Comparison of ENCODE assay signal across 8 cellular contexts in the genomic region with DNA sequence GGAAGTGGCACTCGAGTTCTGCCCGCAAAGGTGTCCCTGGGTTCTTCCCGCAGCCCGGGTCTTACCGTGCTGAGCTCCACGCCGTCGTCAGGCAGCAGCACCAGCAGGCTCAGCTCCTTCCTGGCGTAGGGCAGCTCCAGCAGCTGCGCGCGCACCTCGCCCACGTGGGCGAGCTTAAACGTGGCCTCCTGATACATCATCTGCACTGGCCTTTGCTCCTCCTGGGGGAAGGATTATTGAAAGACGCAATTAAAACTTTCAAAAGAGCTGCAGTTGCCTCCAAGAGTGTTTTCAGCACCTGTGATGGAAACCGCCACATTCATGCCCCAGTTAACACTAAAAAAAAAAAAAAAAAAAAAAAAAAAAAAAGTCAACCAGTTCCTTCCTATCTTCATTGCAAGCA. TPM values are rescaled to one million over a fixed set of nuclear protein-coding genes. Genes with fewer than 3 reads are reported as not detected.
A peak's percentile ranks its signal among the peaks of the same experiment; 100 is the strongest.
DNase-seq lines count a peak whose midpoint lies in the region; ATAC-seq and TF ChIP-seq lines count a peak whose summit lies in the region.

No MANE protein-coding gene starts in this region.

- peak; percentile 70 for TF ChIP-seq POLR2A in transverse colon (IDR thresholded peaks at IDR 0.05)

- TF ChIP-seq EP300 in transverse colon (IDR thresholded peaks at IDR 0.05; ENCODE audit: low read depth) = no peak

- H3K27me3 ChIP-seq in transverse colon = no peaks in the 10 kb centered on the region
- H3K27me3 ChIP-seq in ascending aorta = no peaks in the 10 kb centered on the region
- H3K27me3 ChIP-seq in upper lobe of right lung = no peaks in the 10 kb centered on the region

- CTCF ChIA-PET in activated B cell treated with CpG ODN at 0.5 μM for 24 hours (lab: Charles Lee) = interaction anchor here (0.8 to 2.1 kb wide), 8 partner anchors 8 to 45 kb away, joined by 3 to 8 read pairs (median 4); no protein-coding TSS in a partner anchor

- H3K36me3 Mint-ChIP-seq in activated B cell treated with CpG ODN at 0.5 μM for 24 hours (ENCODE audit: low read depth) = peaks cover 86% of the 10 kb centered on the region

- peak overlapping the region; percentile 58 for H3K4me3 Mint-ChIP-seq in activated B cell treated with CpG ODN at 0.5 μM for 24 hours

- H3K36me3 ChIP-seq in transverse colon (peaks cover 0 to 11% (median 5%) of the 10 kb centered on the region in 4 donors), ascending aorta (peaks cover 28 to 47% of the 10 kb centered on the region in 2 donors), upper lobe of right lung (peaks cover 71% of the 10 kb centered on the region)

- no peak for TF ChIP-seq CTCF in activated B cell treated with CpG ODN at 0.5 μM for 24 hours (IDR thresholded peaks at IDR 0.05)
- no peak for TF ChIP-seq CTCF in transverse colon (IDR thresholded peaks at IDR 0.05)
- TF ChIP-seq CTCF in ascending aorta (IDR thresholded peaks at IDR 0.05) = no peak
- TF ChIP-seq CTCF in upper lobe of right lung (IDR thresholded peaks at IDR 0.05) = no peak

- in situ Hi-C loops in transverse colon (cut with MboI; ENCODE audit: low pct_ligation_motif_present in 1 of 4, low pct_unique_long_range_greater_than_20kb in 1 of 4, low sequenced_read_pairs in 3 of 4) = no loop called here

- H3K9me3 ChIP-seq in transverse colon (no peaks in the 10 kb centered on the region), ascending aorta (no peaks in the 10 kb centered on the region), upper lobe of right lung (no peaks in the 10 kb centered on the region)

- intact Hi-C loops in activated B cell treated with CpG ODN at 0.5 μM for 24 hours (cut with micrococcal nuclease) (loop anchor here (1.0 to 2.0 kb wide), 2 partner anchors 10 to 19 kb away; no protein-coding TSS in a partner anchor), transverse colon (cut with DNase I; ENCODE audit: low total_unique reads) (no loop called here), ascending aorta (cut with DNase I) (no loop called here), upper lobe of right lung (cut with DNase I) (no loop called here)

- H3K4me1 ChIP-seq in transverse colon (peaks cover 0 to 23% (median 2%) of the 10 kb centered on the region in 4 donors), ascending aorta (no peaks in the 10 kb centered on the region), upper lobe of right lung (no peaks in the 10 kb centered on the region)

- H3K9me3 Mint-ChIP-seq in activated B cell treated with CpG ODN at 0.5 μM for 24 hours = no peaks in the 10 kb centered on the region

- DNase-seq in activated gamma-delta T cell (lab: John Stamatoyannopoulos, UW) (peak; percentile 16), activated gamma-delta T cell treated with Interleukin-2 at 50 U/mL for 16 hours (no peak), activated B cell treated with CpG ODN at 0.5 μM for 24 hours (peak; percentile 58), transverse colon (peak; percentile 90), ascending aorta (ENCODE audit: low spot score in 2 of 2) (no peak), EL (no peak), upper lobe of right lung (no peak)

- H3K27ac ChIP-seq in transverse colon (peak overlapping the region; percentile 74 to 80 (median 77)), ascending aorta (no peak overlapping the region), upper lobe of right lung (no peak overlapping the region)

- H3K27ac Mint-ChIP-seq in activated B cell treated with CpG ODN at 0.5 μM for 24 hours = peak overlapping the region; percentile 87

- peak overlapping the region in 2 of 4 donors; percentile 23 to 28 for H3K4me3 ChIP-seq in transverse colon
- no peak overlapping the region for H3K4me3 ChIP-seq in ascending aorta
- H3K4me3 ChIP-seq in upper lobe of right lung = no peak overlapping the region

- WGBS in transverse colon (ENCODE audit: low coverage in 1 of 2), 2 donors = 54% methylated on average over 18 of the region's 18 CpGs; no CpG with 5 or more reads in 1 of the 2 donors

- peaks cover 71% of the 10 kb centered on the region for H3K4me1 Mint-ChIP-seq in activated B cell treated with CpG ODN at 0.5 μM for 24 hours

- H3K27me3 Mint-ChIP-seq in activated B cell treated with CpG ODN at 0.5 μM for 24 hours = no peaks in the 10 kb centered on the region

- POLR2A ChIA-PET in activated B cell treated with CpG ODN at 0.5 μM for 24 hours (lab: Charles Lee) = interaction anchor here (0.6 to 4.1 kb wide), 16 partner anchors 8 to 367 kb away, joined by 3 to 52 read pairs (median 6); partner anchors contain the start of gene SERPINB9

- ATAC-seq in activated B cell treated with CpG ODN at 0.5 μM for 24 hours (ENCODE audit: low read depth) (peak; percentile 84), esophagus mucosa (peak; percentile 53), upper lobe of right lung (no peak)

RNA-seq across cellular contexts. Expression of gene SERPINB9, which starts 11.3 kb away (rescaled TPM):
- total RNA-seq in activated B cell treated with CpG ODN at 0.5 μM for 24 hours (142 and 149 TPM in 2 replicates), esophagus mucosa (8.4 TPM), transverse colon (1 to 10 TPM; 1.4 to 8.7 (median 6.1) TPM), ascending aorta (6.5 TPM), upper lobe of right lung (12.4 TPM)

RNA-seq across cellular contexts. Expression of gene SERPINB1, which starts 50.1 kb away (rescaled TPM):
- 59.9 and 60.5 TPM in 2 replicates for total RNA-seq in activated B cell treated with CpG ODN at 0.5 μM for 24 hours
- total RNA-seq in esophagus mucosa = 576 TPM
- 100 to 1,000 TPM in 2 of 4 donors, 10 to 100 TPM in 2; 22.3 to 140 (median 88.4) TPM for total RNA-seq in transverse colon
- 14.0 TPM for total RNA-seq in ascending aorta
- total RNA-seq in upper lobe of right lung = 101 TPM

Comparison
In these comparisons a context has a peak if more than half of its experiments do, and no peak if none do; other contexts are left out.
1. DNase-seq: peak in activated gamma-delta T cell (single experiment), activated B cell treated with CpG ODN at 0.5 μM for 24 hours (single experiment) and transverse colon (single experiment); none in activated gamma-delta T cell treated with Interleukin-2 at 50 U/mL for 16 hours (single experiment), ascending aorta (0 of 2), EL (single experiment) and upper lobe of right lung (single experiment).
2. H3K27ac ChIP-seq: peak in transverse colon (4 of 4); none in ascending aorta (0 of 2) and upper lobe of right lung (single experiment).
3. RNA of gene SERPINB9, which starts 11.3 kb away (total RNA-seq): 142 to 149 TPM in activated B cell treated with CpG ODN at 0.5 μM for 24 hours; 12.4 TPM in upper lobe of right lung (single experiment), 8.4 TPM in esophagus mucosa (single experiment), 1.4 to 8.7 TPM in transverse colon and 6.5 TPM in ascending aorta (single experiment); every median in the first group is over 10 times any median in the second.